Comparison of ENCODE assay signal across 8 cellular contexts in genomic region chr10:68826764-68827591, GRCh38. TPM values are rescaled to one million over a fixed set of nuclear protein-coding genes. Genes with fewer than 3 reads are reported as not detected.
A peak's percentile ranks its signal among the peaks of the same experiment; 100 is the strongest.
DNase-seq lines count a peak whose midpoint lies in the region; ATAC-seq and TF ChIP-seq lines count a peak whose summit lies in the region.

TSS of gene STOX1 (plus strand) at chr10:68827531. CDS start at chr10:68827624, 93 bp downstream.

- H3K9me3 Mint-ChIP-seq in activated CD8-positive, alpha-beta T cell treated with anti-CD3 and anti-CD28 coated beads, Interleukin-2, amount 10 ng/mL, durations not matched to agents 7 days and 5 days (ENCODE audit: insufficient read depth), result no peaks in the 10 kb centered on the region
- H3K9me3 Mint-ChIP-seq in mesothelial cell of epicardium, result no peaks in the 10 kb centered on the region

- CTCF ChIA-PET in activated CD8-positive, alpha-beta T cell treated with anti-CD3 and anti-CD28 coated beads, Interleukin-2, amount 10 ng/mL, durations not matched to agents 7 days and 5 days (lab: Charles Lee), result interaction anchor here (0.7 to 1.2 kb wide), 5 partner anchors 40 to 129 kb away, joined by 3 to 5 read pairs (median 3); partner anchors contain the start of gene DDX21

- H3K36me3 Mint-ChIP-seq in activated CD8-positive, alpha-beta T cell treated with anti-CD3 and anti-CD28 coated beads, Interleukin-2, amount 10 ng/mL, durations not matched to agents 7 days and 5 days (ENCODE audit: low read depth), result no peaks in the 10 kb centered on the region
- no peaks in the 10 kb centered on the region for H3K36me3 Mint-ChIP-seq in mesothelial cell of epicardium

- POLR2A ChIA-PET in activated CD8-positive, alpha-beta T cell treated with anti-CD3 and anti-CD28 coated beads, Interleukin-2, amount 10 ng/mL, durations not matched to agents 7 days and 5 days (lab: Charles Lee), result interaction anchor here (0.7 to 0.8 kb wide), 2 partner anchors 129 to 355 kb away, joined by 3 to 4 read pairs; partner anchors contain the start of genes DDX21 and DNA2

- peaks cover 19% of the 10 kb centered on the region for H3K27me3 Mint-ChIP-seq in activated CD8-positive, alpha-beta T cell treated with anti-CD3 and anti-CD28 coated beads, Interleukin-2, amount 10 ng/mL, durations not matched to agents 7 days and 5 days (ENCODE audit: low read depth)
- H3K27me3 Mint-ChIP-seq in mesothelial cell of epicardium (ENCODE audit: low read depth), result peaks cover 2% of the 10 kb centered on the region

- peak; percentile 70 for ATAC-seq in HG02943 (IDR thresholded peaks at IDR 0.05; ENCODE audit: low read depth, unreplicated experiment)
- ATAC-seq in activated CD8-positive, alpha-beta T cell treated with anti-CD3 and anti-CD28 coated beads, Interleukin-2, amount 10 ng/mL, durations not matched to agents 7 days and 5 days, result peak; percentile 85

- no peak within 1 kb of the TSS for H3K27ac Mint-ChIP-seq in activated CD8-positive, alpha-beta T cell treated with anti-CD3 and anti-CD28 coated beads, Interleukin-2, amount 10 ng/mL, durations not matched to agents 7 days and 5 days
- peak within 1 kb of the TSS; percentile 84 for H3K27ac Mint-ChIP-seq in mesothelial cell of epicardium

- H3K4me1 Mint-ChIP-seq in activated CD8-positive, alpha-beta T cell treated with anti-CD3 and anti-CD28 coated beads, Interleukin-2, amount 10 ng/mL, durations not matched to agents 7 days and 5 days (ENCODE audit: low read depth), result peaks cover 14% of the 10 kb centered on the region
- no peaks in the 10 kb centered on the region for H3K4me1 Mint-ChIP-seq in mesothelial cell of epicardium

- peak within 1 kb of the TSS; percentile 73 for H3K4me3 Mint-ChIP-seq in activated CD8-positive, alpha-beta T cell treated with anti-CD3 and anti-CD28 coated beads, Interleukin-2, amount 10 ng/mL, durations not matched to agents 7 days and 5 days
- H3K4me3 Mint-ChIP-seq in mesothelial cell of epicardium, result peak within 1 kb of the TSS; percentile 76

- DNase-seq in DMS 273 (lab: John Stamatoyannopoulos, UW; ENCODE audit: unreplicated experiment) (peak; percentile 79), DMS 273 treated with DMSO at 0.1 percent for 48 hours (lab: John Stamatoyannopoulos, UW) (no peak), NCI-H510A (lab: John Stamatoyannopoulos, UW) (peak; percentile 76), mesothelial cell of epicardium (ENCODE audit: low spot score in 2 of 2, unreplicated experiment in 2 of 2) (peak; percentile 53 to 74)
- peak; percentile 62 for DNase-seq in activated CD8-positive, alpha-beta T cell treated with anti-CD3 and anti-CD28 coated beads, Interleukin-2, amount 10 ng/mL, durations not matched to agents 7 days and 5 days
- DNase-seq in effector CD4-positive, alpha-beta T cell, result peak; percentile 20
- DNase-seq in stimulated activated CD8-positive, alpha-beta memory T cell treated with anti-CD3 and anti-CD28 coated beads, Interleukin-4, amount 100 ng/mL, for 24 hours (ENCODE audit: low read depth), result peak; percentile 57

- no peak for TF ChIP-seq CTCF in mesothelial cell of epicardium (IDR thresholded peaks at IDR 0.05; ENCODE audit: unreplicated experiment)

RNA-seq across cellular contexts. Expression of gene STOX1, which starts in this region (rescaled TPM):
- under 1 TPM; 0.42 to 0.52 TPM for total RNA-seq in activated CD8-positive, alpha-beta T cell treated with anti-CD3 and anti-CD28 coated beads, Interleukin-2, amount 10 ng/mL, durations not matched to agents 7 days and 5 days
- 2.5 to 3.0 TPM (median 2.6 TPM) in 3 replicates for total RNA-seq in mesothelial cell of epicardium

Comparison
In these comparisons a context has a peak if more than half of its experiments do, and no peak if none do; other contexts are left out.
1. Peak in DNase-seq and ATAC-seq in activated CD8-positive, alpha-beta T cell treated with anti-CD3 and anti-CD28 coated beads, Interleukin-2, amount 10 ng/mL, durations not matched to agents 7 days and 5 days; RNA of the gene not detected or under 1 TPM.